ENCODE assay signal across 9 cellular contexts in genomic region chr19:38337360-38337653, GRCh38. TPM values are rescaled to one million over a fixed set of nuclear protein-coding genes. Genes with fewer than 3 reads are reported as not detected.
DNase-seq lines count a peak whose midpoint lies in the region; ATAC-seq and TF ChIP-seq lines count a peak whose summit lies in the region.
"Had no signal": no experiment of that assay in that cellular context is flagged by ENCODE, and none has a peak within 500 bp of the region (broad histone marks: within the 10 kb centered on the region; RNA-seq: fewer than 3 reads in every experiment).

No MANE protein-coding gene starts in this region.

- H3K27me3 ChIP-seq in kidney epithelial cell (ENCODE audit: control insufficient read depth, insufficient read depth, low read length) (no peaks in the 10 kb centered on the region), thymus (ENCODE audit: control insufficient read depth, insufficient read depth) (no peaks in the 10 kb centered on the region)

- H3K36me3 Mint-ChIP-seq in activated T-cell treated with anti-CD3 and anti-CD28 coated beads, Interleukin-2, amount 50 U/mL, for 72 hours (ENCODE audit: insufficient read depth in 2 of 2), result peaks cover 0 to 1% of the 10 kb centered on the region in 2 donors
- H3K36me3 Mint-ChIP-seq in activated naive CD8-positive, alpha-beta T cell treated with anti-CD3 and anti-CD28 coated beads for 36 hours, result no peaks in the 10 kb centered on the region

- H3K4me1 ChIP-seq in thymus (ENCODE audit: control insufficient read depth, insufficient read depth, low read length), result peaks cover 5% of the 10 kb centered on the region

- H3K4me3 ChIP-seq in kidney epithelial cell (ENCODE audit: low read depth, low read length) (peak overlapping the region; percentile 33), thymus (ENCODE audit: low read length) (peak overlapping the region; percentile 63)

- H3K27ac ChIP-seq in thymus (ENCODE audit: low read depth), result peak overlapping the region; percentile 99

- DNase-seq in activated T-cell treated with anti-CD3 and anti-CD28 coated beads, Interleukin-2, amount 50 U/mL, for 72 hours, result no peak
- DNase-seq in activated T-cell treated with anti-CD3 and anti-CD28 coated beads for 4 hours (no peak), kidney epithelial cell (ENCODE audit: low read depth) (no peak), NCI-H774 (lab: John Stamatoyannopoulos, UW) (no peak), erythroblast (lab: John Stamatoyannopoulos, UW) (no peak)
- DNase-seq in activated naive CD8-positive, alpha-beta T cell treated with anti-CD3 and anti-CD28 coated beads for 36 hours, result no peak
- DNase-seq in stimulated activated CD4-positive, alpha-beta T cell treated with anti-CD3 and anti-CD28 coated beads, Interleukin-4, amount 100 ng/mL, for 4 hours, result no peak

- no peaks in the 10 kb centered on the region for H3K27me3 Mint-ChIP-seq in activated T-cell treated with anti-CD3 and anti-CD28 coated beads, Interleukin-2, amount 50 U/mL, for 72 hours (ENCODE audit: low read depth)
- no peaks in the 10 kb centered on the region for H3K27me3 Mint-ChIP-seq in activated naive CD8-positive, alpha-beta T cell treated with anti-CD3 and anti-CD28 coated beads for 36 hours

- ATAC-seq in activated T-cell treated with anti-CD3 and anti-CD28 coated beads, Interleukin-2, amount 50 U/mL, for 72 hours (replicated peaks in 1 of 2), result no peak

- H3K9me3 ChIP-seq in thymus (ENCODE audit: control insufficient read depth), result no peaks in the 10 kb centered on the region

- H3K36me3 ChIP-seq in kidney epithelial cell (ENCODE audit: control insufficient read depth, insufficient read depth, low read length) (no peaks in the 10 kb centered on the region), thymus (ENCODE audit: control insufficient read depth, insufficient read depth) (no peaks in the 10 kb centered on the region)

- H3K9me3 Mint-ChIP-seq in activated T-cell treated with anti-CD3 and anti-CD28 coated beads, Interleukin-2, amount 50 U/mL, for 72 hours, result no peaks in the 10 kb centered on the region
- H3K9me3 Mint-ChIP-seq in activated naive CD8-positive, alpha-beta T cell treated with anti-CD3 and anti-CD28 coated beads for 36 hours, result no peaks in the 10 kb centered on the region

- peaks cover 12% of the 10 kb centered on the region for H3K4me1 Mint-ChIP-seq in activated T-cell treated with anti-CD3 and anti-CD28 coated beads, Interleukin-2, amount 50 U/mL, for 72 hours (ENCODE audit: low read depth)
- peaks cover 9% of the 10 kb centered on the region for H3K4me1 Mint-ChIP-seq in activated naive CD8-positive, alpha-beta T cell treated with anti-CD3 and anti-CD28 coated beads for 36 hours

- no peak for TF ChIP-seq POLR2A in erythroblast (IDR thresholded peaks at IDR 0.05; ENCODE audit: low read length)

- peak overlapping the region; percentile 94 to 99 for H3K4me3 Mint-ChIP-seq in activated T-cell treated with anti-CD3 and anti-CD28 coated beads, Interleukin-2, amount 50 U/mL, for 72 hours
- H3K4me3 Mint-ChIP-seq in activated naive CD8-positive, alpha-beta T cell treated with anti-CD3 and anti-CD28 coated beads for 36 hours, result peak overlapping the region; percentile 97

- 72% methylated on average over 10 of the region's 10 CpGs for WGBS in thymus

- peak overlapping the region; percentile 95 for H3K27ac Mint-ChIP-seq in activated T-cell treated with anti-CD3 and anti-CD28 coated beads, Interleukin-2, amount 50 U/mL, for 72 hours
- H3K27ac Mint-ChIP-seq in activated naive CD8-positive, alpha-beta T cell treated with anti-CD3 and anti-CD28 coated beads for 36 hours, result peak overlapping the region; percentile 99

- TF ChIP-seq CTCF in kidney epithelial cell (IDR thresholded peaks at IDR 0.05; ENCODE audit: insufficient read depth, low read length, poor library complexity, severe bottlenecking), result no peak

RNA-seq across cellular contexts. Expression of gene CATSPERG, which starts 1.7 kb away (rescaled TPM):
- total RNA-seq in activated T-cell treated with anti-CD3 and anti-CD28 coated beads, Interleukin-2, amount 50 U/mL, for 72 hours, result 1 to 10 TPM; 6.4 to 6.7 TPM
- 1 to 10 TPM; 1.9 to 2.1 TPM for total RNA-seq in activated naive CD8-positive, alpha-beta T cell treated with anti-CD3 and anti-CD28 coated beads for 36 hours
- 1.2 and 1.7 TPM in 2 replicates for total RNA-seq in kidney epithelial cell
- polyA plus RNA-seq in thymus, result 5.8 TPM

RNA-seq across cellular contexts. Expression of gene KCNK6, which starts 17.7 kb away (rescaled TPM):
- 10 to 100 TPM; 10.2 to 10.3 TPM for total RNA-seq in activated T-cell treated with anti-CD3 and anti-CD28 coated beads, Interleukin-2, amount 50 U/mL, for 72 hours
- total RNA-seq in activated naive CD8-positive, alpha-beta T cell treated with anti-CD3 and anti-CD28 coated beads for 36 hours, result 1 to 10 TPM; 6.6 to 6.9 TPM
- total RNA-seq in kidney epithelial cell, result 3.6 and 4.1 TPM in 2 replicates
- polyA plus RNA-seq in thymus, result 5.2 TPM

RNA-seq across cellular contexts. Expression of gene YIF1B, which starts 21.6 kb away (rescaled TPM):
- total RNA-seq in activated T-cell treated with anti-CD3 and anti-CD28 coated beads, Interleukin-2, amount 50 U/mL, for 72 hours, result 10 to 100 TPM; 70.3 TPM
- 10 to 100 TPM; 57.3 to 63.0 TPM for total RNA-seq in activated naive CD8-positive, alpha-beta T cell treated with anti-CD3 and anti-CD28 coated beads for 36 hours
- total RNA-seq in kidney epithelial cell, result 66.7 and 80.6 TPM in 2 replicates
- 46.6 TPM for polyA plus RNA-seq in thymus

RNA-seq across cellular contexts. Expression of gene C19orf33, which starts 33.3 kb away (rescaled TPM):
- total RNA-seq in activated T-cell treated with anti-CD3 and anti-CD28 coated beads, Interleukin-2, amount 50 U/mL, for 72 hours, result not detected
- not detected for total RNA-seq in activated naive CD8-positive, alpha-beta T cell treated with anti-CD3 and anti-CD28 coated beads for 36 hours
- 273 and 300 TPM in 2 replicates for total RNA-seq in kidney epithelial cell
- 93.6 TPM for polyA plus RNA-seq in thymus
- total RNA-seq: LHCN-M2 had no signal

RNA-seq across cellular contexts. Expression of gene PSMD8, which starts 37.1 kb away (rescaled TPM):
- 100 to 1,000 TPM; 136 to 168 TPM for total RNA-seq in activated T-cell treated with anti-CD3 and anti-CD28 coated beads, Interleukin-2, amount 50 U/mL, for 72 hours
- 100 to 1,000 TPM; 193 to 199 TPM for total RNA-seq in activated naive CD8-positive, alpha-beta T cell treated with anti-CD3 and anti-CD28 coated beads for 36 hours
- total RNA-seq in kidney epithelial cell, result 316 and 367 TPM in 2 replicates
- polyA plus RNA-seq in thymus, result 64.5 TPM
